Comparison of ENCODE assay signal across 27 cellular contexts in the genomic region with DNA sequence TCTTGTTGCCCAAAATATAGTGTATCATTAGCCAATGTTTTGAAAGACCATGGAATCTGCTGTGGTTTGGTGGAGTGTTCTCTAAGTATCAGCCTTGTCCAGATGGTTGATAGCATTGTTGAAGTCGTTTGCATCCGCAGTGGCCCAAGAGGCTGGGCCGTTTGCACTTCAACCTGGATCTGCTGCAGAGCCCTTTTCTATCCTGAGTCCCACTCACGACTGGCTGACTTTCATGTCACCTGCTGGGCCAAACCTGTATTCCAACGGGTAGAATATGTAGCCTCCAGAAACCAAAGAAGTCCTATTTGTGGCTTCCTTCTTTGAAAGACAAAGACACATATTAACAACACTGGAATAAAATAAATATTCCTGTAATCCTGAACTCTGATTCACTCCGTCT.
"Had no signal": no experiment of that assay in that cellular context is flagged by ENCODE, and none has a peak within 500 bp of the region (broad histone marks: within the 10 kb centered on the region; RNA-seq: fewer than 3 reads in every experiment).

No MANE protein-coding gene starts in this region.

- DNase-seq: kidney glomerular epithelial cell; left colon; left lung; midbrain; mucosa of descending colon; naive thymus-derived CD4-positive, alpha-beta T cell; ovary; retina; right cardiac atrium; stimulated activated CD4-positive, alpha-beta T cell treated with anti-CD3 and anti-CD28 coated beads, Interleukin-12 subunit alpha, Interleukin-12 subunit beta, amount 100 ng/mL, for 4 hours; stimulated activated CD4-positive, alpha-beta T cell treated with anti-CD3 and anti-CD28 coated beads, Interleukin-15, amount 100 ng/mL, for 24 hours; stimulated activated CD4-positive, alpha-beta T cell treated with anti-CD3 and anti-CD28 coated beads, Interleukin-2, amount 100 ng/mL, for 24 hours; stimulated activated CD4-positive, alpha-beta T cell treated with anti-CD3 and anti-CD28 coated beads, Interleukin-4, amount 100 ng/mL, for 1 hour; stimulated activated naive CD4-positive, alpha-beta T cell; trophoblast cell; upper lobe of right lung had no signal

- H3K27ac ChIP-seq: hepatocyte, left lung, ovary, prostate gland, skin epidermis, suprapubic skin, thoracic aorta, tibial artery, upper lobe of right lung had no signal

- H3K36me3 ChIP-seq: left lung, ovary, prostate gland, suprapubic skin, thoracic aorta, tibial artery, upper lobe of right lung had no signal

- H3K4me1 Mint-ChIP-seq: naive thymus-derived CD4-positive, alpha-beta T cell; stimulated activated effector memory CD8-positive, alpha-beta T cell treated with anti-CD3 and anti-CD28 coated beads, Interleukin-12 subunit alpha, Interleukin-12 subunit beta, amount 100 ng/mL, for 72 hours had no signal

- ATAC-seq: left colon; left lung; mucosa of descending colon; naive thymus-derived CD4-positive, alpha-beta T cell; natural killer cell treated with Interleukin-12 subunit alpha and Interleukin-12 subunit beta and Interleukin-15 and Interleukin-18, amount 100 ng/mL, for 72 hours; right cardiac atrium; sciatic nerve; stimulated activated effector memory CD8-positive, alpha-beta T cell treated with anti-CD3 and anti-CD28 coated beads, Interleukin-12 subunit alpha, Interleukin-12 subunit beta, amount 100 ng/mL, for 72 hours; upper lobe of right lung had no signal

- H3K9me3 ChIP-seq: left lung, prostate gland, thoracic aorta, upper lobe of right lung had no signal

- H3K79me2 ChIP-seq: hepatocyte had no signal

- H3K27me3 ChIP-seq: hepatocyte, ovary, suprapubic skin had no signal

- H3K36me3 Mint-ChIP-seq: natural killer cell treated with Interleukin-12 subunit alpha and Interleukin-12 subunit beta and Interleukin-15 and Interleukin-18, amount 100 ng/mL, for 72 hours; stimulated activated effector memory CD8-positive, alpha-beta T cell treated with anti-CD3 and anti-CD28 coated beads, Interleukin-12 subunit alpha, Interleukin-12 subunit beta, amount 100 ng/mL, for 72 hours had no signal

- H3K4me2 ChIP-seq: hepatocyte had no signal

- H3K4me1 ChIP-seq: left lung, prostate gland, suprapubic skin, tibial artery, upper lobe of right lung had no signal

- H3K4me3 ChIP-seq: hepatocyte, left lung, lung, mucosa of descending colon, ovary, prostate gland, skin epidermis, suprapubic skin, thoracic aorta, tibial artery, upper lobe of right lung had no signal

- H3K4me3 Mint-ChIP-seq: naive thymus-derived CD4-positive, alpha-beta T cell; natural killer cell treated with Interleukin-12 subunit alpha and Interleukin-12 subunit beta and Interleukin-15 and Interleukin-18, amount 100 ng/mL, for 72 hours; stimulated activated effector memory CD8-positive, alpha-beta T cell treated with anti-CD3 and anti-CD28 coated beads, Interleukin-12 subunit alpha, Interleukin-12 subunit beta, amount 100 ng/mL, for 72 hours; stimulated activated naive CD8-positive, alpha-beta T cell treated with anti-CD3 and anti-CD28 coated beads, Interleukin-15, Interleukin-2, amounts not matched to agents 100 ng/mL and 50 ng/mL, for 24 hours had no signal

- H3K27ac Mint-ChIP-seq: naive thymus-derived CD4-positive, alpha-beta T cell; natural killer cell treated with Interleukin-12 subunit alpha and Interleukin-12 subunit beta and Interleukin-15 and Interleukin-18, amount 100 ng/mL, for 72 hours; stimulated activated effector memory CD8-positive, alpha-beta T cell treated with anti-CD3 and anti-CD28 coated beads, Interleukin-12 subunit alpha, Interleukin-12 subunit beta, amount 100 ng/mL, for 72 hours; stimulated activated naive CD8-positive, alpha-beta T cell treated with anti-CD3 and anti-CD28 coated beads, Interleukin-15, Interleukin-2, amounts not matched to agents 100 ng/mL and 50 ng/mL, for 24 hours had no signal
